Comparison of ENCODE assay signal across 13 cellular contexts in the genomic region with DNA sequence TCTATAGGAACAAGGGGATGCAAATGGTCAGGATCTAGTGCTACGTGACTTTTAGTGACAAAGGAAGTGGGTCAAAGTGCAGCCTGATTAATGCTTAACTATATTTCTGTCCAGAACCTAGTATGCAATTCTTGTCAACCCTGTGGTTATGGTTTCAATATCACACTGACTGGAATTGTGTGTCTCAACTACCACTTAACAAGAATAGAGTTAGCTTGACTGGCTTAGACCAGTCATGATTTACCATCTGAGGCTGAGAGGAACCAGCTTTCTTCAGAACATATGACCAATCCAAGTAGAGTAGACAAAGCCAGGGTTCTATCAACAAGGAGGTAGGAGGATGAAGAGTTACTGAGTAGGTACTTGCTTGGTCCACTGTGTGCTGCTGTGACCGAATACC. TPM values are rescaled to one million over a fixed set of nuclear protein-coding genes. Genes with fewer than 3 reads are reported as not detected.
DNase-seq lines count a peak whose midpoint lies in the region; ATAC-seq lines count a peak whose summit lies in the region.
"Had no signal": no experiment of that assay in that cellular context is flagged by ENCODE, and none has a peak within 500 bp of the region (broad histone marks: within the 10 kb centered on the region; RNA-seq: fewer than 3 reads in every experiment).

No MANE protein-coding gene starts in this region.

- no peak overlapping the region for H3K9ac ChIP-seq in mucosa of rectum (ENCODE audit: low read depth in 1 of 2, low read length in 2 of 2)
- H3K9ac ChIP-seq in GM23248: no peak overlapping the region
- H3K9ac ChIP-seq: neural progenitor cell had no signal

- no peaks in the 10 kb centered on the region for H3F3A ChIP-seq in GM23248 (ENCODE audit: insufficient read depth)

- H2AFZ ChIP-seq in GM23248: no peak overlapping the region
- H2AFZ ChIP-seq: neural progenitor cell had no signal

- no peak overlapping the region for H3K27ac Mint-ChIP-seq in activated naive CD4-positive, alpha-beta T cell treated with anti-CD3 and anti-CD28 coated beads for 36 hours
- H3K27ac Mint-ChIP-seq: neural progenitor cell had no signal

- CTCF ChIA-PET in activated naive CD4-positive, alpha-beta T cell treated with anti-CD3 and anti-CD28 coated beads for 36 hours (lab: Charles Lee): no interaction called here

- peaks cover 5% of the 10 kb centered on the region for H3K4me1 Mint-ChIP-seq in activated naive CD4-positive, alpha-beta T cell treated with anti-CD3 and anti-CD28 coated beads for 36 hours (ENCODE audit: low read depth)
- H3K4me1 Mint-ChIP-seq: neural progenitor cell had no signal

- H3K27ac ChIP-seq in mucosa of rectum (ENCODE audit: low read depth in 2 of 2, low read length in 2 of 2): peak overlapping the region; percentile 38 to 65
- no peak overlapping the region for H3K27ac ChIP-seq in GM23248
- H3K27ac ChIP-seq: neural progenitor cell, SK-N-MC had no signal

- H3K4me2 ChIP-seq in GM23248 (ENCODE audit: unreplicated experiment): no peak overlapping the region
- H3K4me2 ChIP-seq: neural progenitor cell had no signal

- no peaks in the 10 kb centered on the region for H3K9me2 ChIP-seq in GM23248 (ENCODE audit: insufficient read depth)

- in situ Hi-C loops in GM23248 (cut with MboI): no loop called here

- no peaks in the 10 kb centered on the region for H3K9me3 Mint-ChIP-seq in activated naive CD4-positive, alpha-beta T cell treated with anti-CD3 and anti-CD28 coated beads for 36 hours
- H3K9me3 Mint-ChIP-seq: neural progenitor cell had no signal

- no peaks in the 10 kb centered on the region for H3K9me3 ChIP-seq in mucosa of rectum (ENCODE audit: control insufficient read depth in 2 of 2, low read length in 2 of 2)
- no peaks in the 10 kb centered on the region for H3K9me3 ChIP-seq in GM23248 (ENCODE audit: low read depth)

- H3K36me3 ChIP-seq in mucosa of rectum (ENCODE audit: control insufficient read depth in 2 of 2, insufficient read depth in 2 of 2, low read length in 2 of 2): no peaks in the 10 kb centered on the region
- H3K36me3 ChIP-seq in GM23248 (ENCODE audit: low read depth): 0 out of 2 replicates have a peak, but pooled peaks cover 7% of the 10 kb centered on the region
- H3K36me3 ChIP-seq: neural progenitor cell had no signal

- H3K4me1 ChIP-seq in mucosa of rectum (ENCODE audit: control insufficient read depth in 2 of 2, insufficient read depth in 2 of 2, low read length in 2 of 2) (peaks cover 5 to 9% of the 10 kb centered on the region in 2 donors), GM23248 (ENCODE audit: insufficient read depth) (peaks cover 10% of the 10 kb centered on the region; the same call in 1 of the 2 replicates)
- H3K4me1 ChIP-seq: neural progenitor cell had no signal

- no peak for DNase-seq in GM23248
- no peak for DNase-seq in sciatic nerve (ENCODE audit: low spot score)
- no peak for DNase-seq in activated naive CD4-positive, alpha-beta T cell treated with anti-CD3 and anti-CD28 coated beads for 36 hours
- DNase-seq: activated CD8-positive, alpha-beta memory T cell treated with anti-CD3 and anti-CD28 coated beads, Interleukin-2, amount 50 U/mL, for 48 hours; EL; hippocampal formation; NCI-H2227 treated with DMSO at 0.1 percent for 48 hours had no signal

- H3K4me3 ChIP-seq in mucosa of rectum (ENCODE audit: low read length in 2 of 2) (peak overlapping the region in 1 of 2 donors; percentile 50), GM23248 (no peak overlapping the region)
- H3K4me3 ChIP-seq: neural progenitor cell, SK-N-MC had no signal

- H3K4me3 Mint-ChIP-seq in activated naive CD4-positive, alpha-beta T cell treated with anti-CD3 and anti-CD28 coated beads for 36 hours: no peak overlapping the region
- H3K4me3 Mint-ChIP-seq: neural progenitor cell had no signal

- WGBS in GM23248 (ENCODE audit: low coverage in 1 of 2, low lambda C conversion rate in 2 of 2, missing lambda C conversion rate in 2 of 2), 2 experiments: 75 to 80% methylated on average over 2 of the region's 2 CpGs

- no peaks in the 10 kb centered on the region for H3K36me3 Mint-ChIP-seq in activated naive CD4-positive, alpha-beta T cell treated with anti-CD3 and anti-CD28 coated beads for 36 hours (ENCODE audit: low read depth)
- H3K36me3 Mint-ChIP-seq: neural progenitor cell had no signal

- ATAC-seq in GM18907 (IDR thresholded peaks at IDR 0.05; ENCODE audit: unreplicated experiment) (peak; percentile 98), GM21529 (IDR thresholded peaks at IDR 0.05; ENCODE audit: unreplicated experiment) (peak; percentile 95), HG03175 (IDR thresholded peaks at IDR 0.05; ENCODE audit: unreplicated experiment) (peak; percentile 98), sciatic nerve (no peak)

- no peaks in the 10 kb centered on the region for H3K27me3 ChIP-seq in mucosa of rectum (ENCODE audit: control insufficient read depth in 2 of 2, insufficient read depth in 2 of 2, low read length in 2 of 2)
- no peaks in the 10 kb centered on the region for H3K27me3 ChIP-seq in GM23248 (replicated peaks; ENCODE audit: insufficient read depth)
- H3K27me3 ChIP-seq: neural progenitor cell had no signal

- no peaks in the 10 kb centered on the region for H3K79me2 ChIP-seq in GM23248 (ENCODE audit: insufficient read depth)

- H4K20me1 ChIP-seq in GM23248 (ENCODE audit: insufficient read depth): no peaks in the 10 kb centered on the region

- intact Hi-C loops in sciatic nerve (cut with DNase I): no loop called here
- intact Hi-C loops in activated naive CD4-positive, alpha-beta T cell treated with anti-CD3 and anti-CD28 coated beads for 36 hours (cut with micrococcal nuclease): loop anchor here (5.0 kb wide), 1 partner anchor 739 kb away; a partner anchor contains a TSS

- no peaks in the 10 kb centered on the region for H3K27me3 Mint-ChIP-seq in activated naive CD4-positive, alpha-beta T cell treated with anti-CD3 and anti-CD28 coated beads for 36 hours (ENCODE audit: low read depth)

RNA-seq across cellular contexts. Expression of a gene that starts 54.4 kb away (rescaled TPM):
- total RNA-seq in GM23248 (2014; rRNA removed; shearing (Covaris generic)): 14.5 and 20.0 TPM in 2 replicates
- 8.8 and 9.2 TPM in 2 replicates for polyA plus RNA-seq in GM23248 (2016; fragmentation: Nextera tagmentation; extraction: Ambion mirVana)
- total RNA-seq in sciatic nerve: 0.13 TPM
- total RNA-seq in activated naive CD4-positive, alpha-beta T cell treated with anti-CD3 and anti-CD28 coated beads for 36 hours: not detected

Comparison
In these comparisons a context has a peak if more than half of its experiments do, and no peak if none do; other contexts are left out.
1. RNA of a gene that starts 54.4 kb away (total RNA-seq): 14.5 to 20.0 TPM in GM23248; 0.13 TPM in sciatic nerve (single experiment) and not detected in activated naive CD4-positive, alpha-beta T cell treated with anti-CD3 and anti-CD28 coated beads for 36 hours; every median in the first group is over 10 times any median in the second.